Comparison of ENCODE assay signal across 8 cellular contexts in the genomic region with DNA sequence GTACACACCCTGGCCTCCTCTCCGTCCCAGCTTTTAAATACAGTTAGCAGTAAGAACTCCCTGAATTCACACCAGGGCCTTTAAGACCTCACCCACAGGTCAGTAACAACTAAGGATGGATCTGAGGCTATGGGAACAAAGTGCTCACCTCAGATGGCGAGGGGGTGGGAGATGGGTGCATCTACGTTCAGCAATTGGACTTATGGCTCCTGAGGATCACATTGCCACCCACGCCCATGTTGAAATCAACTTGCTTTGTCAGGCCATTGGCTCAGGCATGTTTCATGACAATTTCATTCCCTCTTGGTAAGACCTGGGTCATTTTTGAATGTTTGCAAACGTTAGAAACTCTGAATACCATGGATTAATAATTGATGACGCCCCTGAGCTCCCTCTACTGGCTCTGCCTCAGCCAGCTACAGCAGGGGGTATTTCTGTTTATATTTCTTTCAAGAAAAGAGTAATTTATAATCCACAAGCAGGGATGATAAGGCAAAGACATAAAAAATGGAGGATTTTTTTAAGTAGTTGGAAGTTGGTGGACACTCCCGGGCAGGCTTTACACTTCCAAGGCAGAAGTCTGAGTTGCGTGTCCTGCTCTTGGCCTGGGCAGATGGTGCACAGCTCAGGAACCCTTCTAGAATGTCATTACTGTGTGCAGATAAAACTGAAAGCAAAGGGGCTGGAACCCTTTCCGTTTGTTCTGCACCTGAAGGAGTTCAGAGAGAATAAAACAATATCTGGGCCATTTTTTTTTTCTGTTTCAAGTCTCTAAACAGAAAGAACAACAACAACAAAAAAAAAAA. TPM values are rescaled to one million over a fixed set of nuclear protein-coding genes. Genes with fewer than 3 reads are reported as not detected.
DNase-seq lines count a peak whose midpoint lies in the region; FAIRE-seq and TF ChIP-seq lines count a peak whose summit lies in the region.

No MANE protein-coding gene starts in this region.

- intact Hi-C loops in esophagus squamous epithelium (cut with DNase I): no loop called here

- H3K9me3 ChIP-seq in KOPT-K1 (ENCODE audit: insufficient read depth, low read length, poor library complexity, severe bottlenecking) (no peaks in the 10 kb centered on the region), esophagus squamous epithelium (no peaks in the 10 kb centered on the region)

- peak; percentile 83 for FAIRE-seq in GM19239 (lab: Jason Lieb, UNC)

- H3K27me3 Mint-ChIP-seq in mesothelial cell of epicardium (ENCODE audit: low read depth): no peaks in the 10 kb centered on the region

- H3K4me3 ChIP-seq in BJ (ENCODE audit: low read depth, low read length) (no peak overlapping the region), esophagus squamous epithelium (no peak overlapping the region)

- TF ChIP-seq POLR2A in esophagus squamous epithelium (IDR thresholded peaks at IDR 0.05): no peak

- peak overlapping the region; percentile 80 for H3K27ac ChIP-seq in KOPT-K1 (ENCODE audit: low read depth, low read length, poor library complexity, severe bottlenecking)
- H3K27ac ChIP-seq in esophagus squamous epithelium: peak overlapping the region; percentile 9 to 37 (median 27)

- H3K27ac Mint-ChIP-seq in mesothelial cell of epicardium: no peak overlapping the region

- TF ChIP-seq CTCF in BJ (IDR thresholded peaks at IDR 0.05; ENCODE audit: insufficient read depth, low read depth, low read length) (0 out of 2 replicates have a peak, but pooled peaks have one; percentile 29), esophagus squamous epithelium (IDR thresholded peaks at IDR 0.05) (no peak), mesothelial cell of epicardium (IDR thresholded peaks at IDR 0.05; ENCODE audit: unreplicated experiment) (no peak)

- CTCF ChIA-PET in BJ (lab: Yijun Ruan, JAX): interaction anchor here (1.2 to 1.5 kb wide), 3 partner anchors 9 to 122 kb away, joined by 3 to 6 read pairs (median 4); no protein-coding TSS in a partner anchor

- no peaks in the 10 kb centered on the region for H3K9me3 Mint-ChIP-seq in mesothelial cell of epicardium

- no peak overlapping the region for H3K4me3 Mint-ChIP-seq in mesothelial cell of epicardium

- WGBS in esophagus squamous epithelium, 2 donors: 66 to 70% methylated on average over 9 of the region's 9 CpGs

- peaks cover 19% of the 10 kb centered on the region for H3K4me1 Mint-ChIP-seq in mesothelial cell of epicardium

- H3K36me3 ChIP-seq in BJ (ENCODE audit: control insufficient read depth, insufficient read depth, low read length) (no peaks in the 10 kb centered on the region), KOPT-K1 (ENCODE audit: insufficient read depth, low read length) (no peaks in the 10 kb centered on the region), esophagus squamous epithelium (no peaks in the 10 kb centered on the region)

- H3K27me3 ChIP-seq in BJ (ENCODE audit: control insufficient read depth, insufficient read depth, low read length) (peaks cover 5% of the 10 kb centered on the region), esophagus squamous epithelium (no peaks in the 10 kb centered on the region)

- DNase-seq in BJ (ENCODE audit: low read depth) (no peak), GM19239 (ENCODE audit: insufficient read length, low spot score) (no peak), esophagus squamous epithelium (lab: John Stamatoyannopoulos, UW) (no peak), LoVo (ENCODE audit: low spot score) (no peak), middle frontal gyrus (ENCODE audit: extremely low spot score, low spot score) (no peak), anterior cingulate cortex (lab: John Stamatoyannopoulos, UW) (no peak), mesothelial cell of epicardium (ENCODE audit: low spot score in 2 of 2, unreplicated experiment in 2 of 2) (no peak)

- POLR2A ChIA-PET in BJ (lab: Charles Lee): no interaction called here

- H3K36me3 Mint-ChIP-seq in mesothelial cell of epicardium: no peaks in the 10 kb centered on the region

- H3K4me1 ChIP-seq in esophagus squamous epithelium: peaks cover 17 to 58% (median 24%) of the 10 kb centered on the region in 3 donors

RNA-seq across cellular contexts. Expression of gene LBR, which starts 13.7 kb away (rescaled TPM):
- 16.7 and 21.0 TPM in 2 replicates for polyA plus RNA-seq in BJ (2011; rRNA removed)
- polyA minus RNA-seq in BJ (2011; rRNA and poly(A)+ RNA removed): 22.9 and 23.4 TPM in 2 replicates
- 10 to 100 TPM; 39.8 to 50.0 (median 42.9) TPM for total RNA-seq in esophagus squamous epithelium
- total RNA-seq in mesothelial cell of epicardium: 67.5 to 73.4 TPM (median 70.0 TPM) in 3 replicates
